In genomic region chr5:169048568-169049125, GRCh38 we compare ENCODE assay signal across 29 cellular contexts.
"Had no signal": no experiment of that assay in that cellular context is flagged by ENCODE, and none has a peak within 500 bp of the region (broad histone marks: within the 10 kb centered on the region; RNA-seq: fewer than 3 reads in every experiment).

No MANE protein-coding gene starts in this region.

- ATAC-seq: activated CD4-positive, alpha-beta T cell treated with anti-CD3 and anti-CD28 coated beads for 36 hours; activated CD8-positive, alpha-beta memory T cell treated with anti-CD3 and anti-CD28 coated beads, Interleukin-2, amount 10 ng/mL, durations not matched to agents 7 days and 5 days; activated CD8-positive, alpha-beta T cell treated with anti-CD3 and anti-CD28 coated beads, Interleukin-2, amount 10 ng/mL, durations not matched to agents 7 days and 5 days; activated naive CD4-positive, alpha-beta T cell treated with anti-CD3 and anti-CD28 coated beads, Interleukin-2, amount 50 U/mL, for 72 hours; activated T-cell treated with anti-CD3 and anti-CD28 coated beads, Interleukin-2, amount 50 U/mL, for 72 hours; left colon; naive thymus-derived CD4-positive, alpha-beta T cell; right lobe of liver; stimulated activated effector memory CD8-positive, alpha-beta T cell treated with anti-CD3 and anti-CD28 coated beads, Interleukin-12 subunit alpha, Interleukin-12 subunit beta, amount 100 ng/mL, for 72 hours; upper lobe of right lung had no signal

- H3K27me3 ChIP-seq: cardiac muscle cell, colonic mucosa, hepatocyte, right lobe of liver, upper lobe of right lung had no signal

- H3K36me3 ChIP-seq: cardiac muscle cell, colonic mucosa, esophagus squamous epithelium, right lobe of liver, upper lobe of right lung had no signal

- H3K79me2 ChIP-seq: hepatocyte had no signal

- H3K27ac ChIP-seq: colonic mucosa, epithelial cell of prostate, esophagus squamous epithelium, hepatocyte, right lobe of liver, upper lobe of right lung had no signal

- H3K4me2 ChIP-seq: hepatocyte had no signal

- H3K9me3 ChIP-seq: colonic mucosa, esophagus squamous epithelium, right lobe of liver, upper lobe of right lung had no signal

- DNase-seq: activated CD4-positive, alpha-beta T cell treated with anti-CD3 and anti-CD28 coated beads for 36 hours; activated CD4-positive, CD25-positive, alpha-beta regulatory T cell; activated CD8-positive, alpha-beta memory T cell treated with anti-CD3 and anti-CD28 coated beads, Interleukin-2, amount 10 ng/mL, durations not matched to agents 7 days and 5 days; activated CD8-positive, alpha-beta T cell treated with anti-CD3 and anti-CD28 coated beads, Interleukin-2, amount 10 ng/mL, durations not matched to agents 7 days and 5 days; activated naive CD4-positive, alpha-beta T cell; activated T-cell treated with anti-CD3 and anti-CD28 coated beads for 4 hours; activated T-cell treated with anti-CD3 and anti-CD28 coated beads, Interleukin-2, amount 50 U/mL, for 72 hours; anterior cingulate cortex; cerebellar nuclear complex; colonic mucosa; effector CD8-positive, alpha-beta T cell; esophagus squamous epithelium; islet precursor cell; left colon; mammary epithelial cell; midbrain; naive thymus-derived CD4-positive, alpha-beta T cell; occipital lobe; posterior cingulate gyrus; right lobe of liver; stimulated activated CD4-positive, alpha-beta T cell treated with anti-CD3 and anti-CD28 coated beads, Interleukin-12 subunit alpha, Interleukin-12 subunit beta, amount 100 ng/mL, for 4 hours; stimulated activated CD4-positive, alpha-beta T cell treated with anti-CD3 and anti-CD28 coated beads, Interleukin-4, amount 100 ng/mL, for 1 hour; T-helper 1 cell; upper lobe of right lung had no signal

- H3K4me1 ChIP-seq: colonic mucosa, right lobe of liver had no signal

- H2AFZ ChIP-seq: hepatocyte had no signal

- H3K4me3 ChIP-seq: cardiac muscle cell, colonic mucosa, esophagus squamous epithelium, hepatocyte, right lobe of liver, upper lobe of right lung had no signal
